ENCODE assay signal across 1 cellular context in the genomic region with DNA sequence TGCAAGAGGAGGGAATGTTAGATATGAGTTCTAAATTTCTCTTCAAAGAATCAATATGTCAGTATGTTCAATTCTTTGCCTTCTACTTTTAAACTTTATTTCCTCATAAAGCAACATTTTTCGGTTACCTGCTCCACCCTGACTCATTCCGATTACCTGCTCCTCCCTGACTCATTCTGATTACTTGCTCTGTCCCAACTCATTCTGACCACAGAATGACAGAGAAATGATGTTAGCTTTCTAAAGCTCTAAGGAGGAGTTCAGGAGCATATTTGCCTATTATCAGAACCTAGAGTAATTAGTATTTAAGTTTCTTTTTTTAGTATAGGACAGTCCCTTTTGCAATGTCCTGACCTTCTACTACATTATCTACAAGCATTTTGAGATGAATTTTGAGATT.
TF ChIP-seq lines count a peak whose summit lies in the region.

No MANE protein-coding gene starts in this region.

TF ChIP-seq in GM23338, 12 proteins besides CTCF, POLR2A, EP300 and RAD21 (continued from another document):
- TF ChIP-seq, protein P1, sequence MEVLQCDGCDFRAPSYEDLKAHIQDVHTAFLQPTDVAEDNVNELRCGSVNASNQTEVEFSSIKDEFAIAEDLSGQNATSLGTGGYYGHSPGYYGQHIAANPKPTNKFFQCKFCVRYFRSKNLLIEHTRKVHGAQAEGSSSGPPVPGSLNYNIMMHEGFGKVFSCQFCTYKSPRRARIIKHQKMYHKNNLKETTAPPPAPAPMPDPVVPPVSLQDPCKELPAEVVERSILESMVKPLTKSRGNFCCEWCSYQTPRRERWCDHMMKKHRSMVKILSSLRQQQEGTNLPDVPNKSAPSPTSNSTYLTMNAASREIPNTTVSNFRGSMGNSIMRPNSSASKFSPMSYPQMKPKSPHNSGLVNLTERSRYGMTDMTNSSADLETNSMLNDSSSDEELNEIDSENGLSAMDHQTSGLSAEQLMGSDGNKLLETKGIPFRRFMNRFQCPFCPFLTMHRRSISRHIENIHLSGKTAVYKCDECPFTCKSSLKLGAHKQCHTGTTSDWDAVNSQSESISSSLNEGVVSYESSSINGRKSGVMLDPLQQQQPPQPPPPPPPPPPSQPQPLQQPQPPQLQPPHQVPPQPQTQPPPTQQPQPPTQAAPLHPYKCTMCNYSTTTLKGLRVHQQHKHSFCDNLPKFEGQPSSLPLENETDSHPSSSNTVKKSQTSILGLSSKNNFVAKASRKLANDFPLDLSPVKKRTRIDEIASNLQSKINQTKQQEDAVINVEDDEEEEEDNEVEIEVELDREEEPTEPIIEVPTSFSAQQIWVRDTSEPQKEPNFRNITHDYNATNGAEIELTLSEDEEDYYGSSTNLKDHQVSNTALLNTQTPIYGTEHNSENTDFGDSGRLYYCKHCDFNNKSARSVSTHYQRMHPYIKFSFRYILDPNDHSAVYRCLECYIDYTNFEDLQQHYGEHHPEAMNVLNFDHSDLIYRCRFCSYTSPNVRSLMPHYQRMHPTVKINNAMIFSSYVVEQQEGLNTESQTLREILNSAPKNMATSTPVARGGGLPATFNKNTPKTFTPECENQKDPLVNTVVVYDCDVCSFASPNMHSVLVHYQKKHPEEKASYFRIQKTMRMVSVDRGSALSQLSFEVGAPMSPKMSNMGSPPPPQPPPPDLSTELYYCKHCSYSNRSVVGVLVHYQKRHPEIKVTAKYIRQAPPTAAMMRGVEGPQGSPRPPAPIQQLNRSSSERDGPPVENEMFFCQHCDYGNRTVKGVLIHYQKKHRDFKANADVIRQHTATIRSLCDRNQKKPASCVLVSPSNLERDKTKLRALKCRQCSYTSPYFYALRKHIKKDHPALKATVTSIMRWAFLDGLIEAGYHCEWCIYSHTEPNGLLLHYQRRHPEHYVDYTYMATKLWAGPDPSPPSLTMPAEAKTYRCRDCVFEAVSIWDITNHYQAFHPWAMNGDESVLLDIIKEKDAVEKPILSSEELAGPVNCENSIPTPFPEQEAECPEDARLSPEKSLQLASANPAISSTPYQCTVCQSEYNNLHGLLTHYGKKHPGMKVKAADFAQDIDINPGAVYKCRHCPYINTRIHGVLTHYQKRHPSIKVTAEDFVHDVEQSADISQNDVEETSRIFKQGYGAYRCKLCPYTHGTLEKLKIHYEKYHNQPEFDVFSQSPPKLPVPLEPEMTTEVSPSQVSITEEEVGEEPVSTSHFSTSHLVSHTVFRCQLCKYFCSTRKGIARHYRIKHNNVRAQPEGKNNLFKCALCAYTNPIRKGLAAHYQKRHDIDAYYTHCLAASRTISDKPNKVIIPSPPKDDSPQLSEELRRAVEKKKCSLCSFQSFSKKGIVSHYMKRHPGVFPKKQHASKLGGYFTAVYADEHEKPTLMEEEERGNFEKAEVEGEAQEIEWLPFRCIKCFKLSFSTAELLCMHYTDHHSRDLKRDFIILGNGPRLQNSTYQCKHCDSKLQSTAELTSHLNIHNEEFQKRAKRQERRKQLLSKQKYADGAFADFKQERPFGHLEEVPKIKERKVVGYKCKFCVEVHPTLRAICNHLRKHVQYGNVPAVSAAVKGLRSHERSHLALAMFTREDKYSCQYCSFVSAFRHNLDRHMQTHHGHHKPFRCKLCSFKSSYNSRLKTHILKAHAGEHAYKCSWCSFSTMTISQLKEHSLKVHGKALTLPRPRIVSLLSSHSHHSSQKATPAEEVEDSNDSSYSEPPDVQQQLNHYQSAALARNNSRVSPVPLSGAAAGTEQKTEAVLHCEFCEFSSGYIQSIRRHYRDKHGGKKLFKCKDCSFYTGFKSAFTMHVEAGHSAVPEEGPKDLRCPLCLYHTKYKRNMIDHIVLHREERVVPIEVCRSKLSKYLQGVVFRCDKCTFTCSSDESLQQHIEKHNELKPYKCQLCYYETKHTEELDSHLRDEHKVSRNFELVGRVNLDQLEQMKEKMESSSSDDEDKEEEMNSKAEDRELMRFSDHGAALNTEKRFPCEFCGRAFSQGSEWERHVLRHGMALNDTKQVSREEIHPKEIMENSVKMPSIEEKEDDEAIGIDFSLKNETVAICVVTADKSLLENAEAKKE (CRISPR knock-in tag; IDR thresholded peaks at IDR 0.05), result no peak
- TF ChIP-seq JUNB (IDR thresholded peaks at IDR 0.05; ENCODE audit: unreplicated experiment), result no peak
